1 cellular context compared by ENCODE assay signal in the genomic region with DNA sequence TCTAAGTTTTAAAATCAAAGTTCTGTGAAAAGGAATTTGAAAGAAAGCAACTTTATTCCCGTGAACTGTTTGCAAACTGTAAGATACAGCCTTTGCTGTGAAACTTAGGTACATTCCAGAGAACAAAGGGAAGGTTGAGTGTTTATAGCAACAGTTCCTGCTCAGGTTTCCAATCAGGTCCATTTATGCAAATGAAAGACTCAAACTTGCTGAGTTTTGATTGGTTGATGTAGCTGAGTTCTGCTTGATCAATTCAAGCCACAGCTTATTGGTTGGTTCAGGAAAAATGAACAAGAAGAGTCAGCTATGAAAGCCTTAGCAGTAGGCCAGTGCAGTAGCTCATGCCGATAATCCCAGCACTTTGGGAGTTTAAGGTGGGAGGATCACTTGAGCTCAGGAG.
TF ChIP-seq lines count a peak whose summit lies in the region.

No MANE protein-coding gene starts in this region.

TF ChIP-seq in H1, 55 proteins besides CTCF, POLR2A, EP300 and RAD21:
- TF ChIP-seq CBX5 (IDR thresholded peaks at IDR 0.05; ENCODE audit: low read depth, low read length) = no peak
- no peak for TF ChIP-seq CTBP2 (IDR thresholded peaks at IDR 0.05; ENCODE audit: borderline replicate concordance, insufficient read depth, insufficient read length, low read length)
- no peak for TF ChIP-seq RXRA (IDR thresholded peaks at IDR 0.05; ENCODE audit: insufficient read depth, low read depth, low read length)
- no peak for TF ChIP-seq NRF1 (IDR thresholded peaks at IDR 0.05; ENCODE audit: low read depth, low read length)
- no peak for TF ChIP-seq NANOG (IDR thresholded peaks at IDR 0.05; ENCODE audit: insufficient read depth, low read depth, low read length, poor library complexity, severe bottlenecking)
- no peak for TF ChIP-seq SP1 (IDR thresholded peaks at IDR 0.05; ENCODE audit: low read depth, low read length)
- no peak for TF ChIP-seq SRF (IDR thresholded peaks at IDR 0.05; ENCODE audit: low read depth, low read length)
